In the genomic region with DNA sequence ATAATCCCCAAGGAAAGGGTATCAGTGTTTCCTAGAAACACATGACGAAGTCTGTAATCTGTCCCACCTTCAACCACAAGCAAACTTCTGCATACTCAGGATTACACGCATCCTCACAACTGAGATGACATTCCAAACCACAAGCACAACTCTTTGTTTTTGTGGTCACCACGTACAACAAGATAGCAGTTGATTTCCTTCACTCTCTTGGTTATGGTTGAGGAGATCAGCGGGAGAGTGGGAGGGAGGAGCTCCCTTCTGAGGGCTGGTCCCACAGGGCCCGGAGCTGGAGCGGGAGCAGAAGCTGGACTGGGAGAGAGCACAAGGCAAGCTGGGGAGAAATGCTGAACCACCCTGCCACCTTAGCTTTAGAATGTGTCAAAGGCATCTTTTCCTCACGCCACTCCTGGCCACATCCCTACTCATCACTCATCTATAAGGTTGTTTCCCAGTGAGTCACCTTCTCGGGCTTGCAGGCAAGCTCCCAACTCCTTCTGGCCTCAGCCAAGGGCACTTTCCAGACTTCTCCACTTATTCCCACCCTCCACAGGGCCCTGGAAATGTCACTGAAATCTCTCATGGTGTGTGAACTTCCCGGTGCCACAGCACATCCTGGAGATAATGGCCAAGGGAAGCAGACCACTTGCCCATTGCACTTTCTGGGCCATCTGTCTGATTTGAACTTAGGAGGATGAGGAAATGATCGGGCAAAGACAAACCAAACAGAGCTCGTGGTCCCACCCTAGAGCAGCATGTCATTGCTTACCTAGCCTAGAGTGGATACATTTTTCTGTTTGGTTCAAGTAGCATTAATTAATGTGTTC, we compare ENCODE assay signal across 12 cellular contexts.
DNase-seq lines count a peak whose midpoint lies in the region; FAIRE-seq and TF ChIP-seq lines count a peak whose summit lies in the region.
"Had no signal": no experiment of that assay in that cellular context is flagged by ENCODE, and none has a peak within 500 bp of the region (broad histone marks: within the 10 kb centered on the region; RNA-seq: fewer than 3 reads in every experiment).

No MANE protein-coding gene starts in this region.

- TF ChIP-seq POLR2A in GM12892 (IDR thresholded peaks at IDR 0.05; ENCODE audit: low read depth, low read length): no peak

- no peak overlapping the region for H3K4me2 ChIP-seq in smooth muscle cell

- H3F3A ChIP-seq in smooth muscle cell (ENCODE audit: low read depth): no peaks in the 10 kb centered on the region

- DNase-seq in GOT3 (lab: John Stamatoyannopoulos, UW) (peak; percentile 27), SJCRH30 (peak; percentile 27 to 57), epithelial cell of proximal tubule (ENCODE audit: low read depth) (peak; percentile 52), smooth muscle cell (lab: John Stamatoyannopoulos, UW; ENCODE audit: unreplicated experiment) (no peak), NCI-H82 (lab: John Stamatoyannopoulos, UW) (no peak), GM12892 (ENCODE audit: insufficient read length) (no peak), GM19239 (ENCODE audit: insufficient read length, low spot score) (no peak)
- DNase-seq: activated T-cell treated with anti-CD3 and anti-CD28 coated beads for 4 hours; naive B cell; NCI-H2227 treated with DMSO at 0.1 percent for 48 hours; stimulated activated CD4-positive, alpha-beta T cell treated with anti-CD3 and anti-CD28 coated beads, Interleukin-15, amount 100 ng/mL, for 24 hours had no signal

- H3K36me3 ChIP-seq in SJCRH30: no peaks in the 10 kb centered on the region
- H3K36me3 ChIP-seq in smooth muscle cell (ENCODE audit: low read depth): no peaks in the 10 kb centered on the region

- H3K4me1 ChIP-seq in SJCRH30 (peaks cover 13% of the 10 kb centered on the region), smooth muscle cell (ENCODE audit: low read depth) (no peaks in the 10 kb centered on the region)

- no peak overlapping the region for H3K4me3 ChIP-seq in SJCRH30
- no peak overlapping the region for H3K4me3 ChIP-seq in epithelial cell of proximal tubule (ENCODE audit: low read depth, low read length)
- H3K4me3 ChIP-seq in smooth muscle cell: no peak overlapping the region

- H3K27me3 ChIP-seq in SJCRH30 (no peaks in the 10 kb centered on the region), smooth muscle cell (ENCODE audit: low read depth) (no peaks in the 10 kb centered on the region)

- H4K20me1 ChIP-seq in smooth muscle cell (ENCODE audit: low read depth): no peaks in the 10 kb centered on the region

- no peak for FAIRE-seq in GM12892 (lab: Jason Lieb, UNC)
- no peak for FAIRE-seq in GM19239 (lab: Jason Lieb, UNC)
- FAIRE-seq: colon had no signal

- 51% methylated on average over 11 of the region's 11 CpGs for WGBS in smooth muscle cell (ENCODE audit: low lambda C conversion rate)

- no peaks in the 10 kb centered on the region for H3K9me3 ChIP-seq in SJCRH30 (replicated peaks)
- no peaks in the 10 kb centered on the region for H3K9me3 ChIP-seq in smooth muscle cell (replicated peaks; ENCODE audit: low read depth)

- TF ChIP-seq CTCF in epithelial cell of proximal tubule (conservative IDR thresholded peaks at IDR 0.05; ENCODE audit: low read depth, low read length) (no peak), smooth muscle cell (IDR thresholded peaks at IDR 0.05; ENCODE audit: borderline replicate concordance, insufficient read depth, poor library complexity, severe bottlenecking) (no peak)

- no peaks in the 10 kb centered on the region for H3K79me2 ChIP-seq in smooth muscle cell (ENCODE audit: low read depth)

- H3K9ac ChIP-seq in smooth muscle cell (ENCODE audit: low read depth): no peak overlapping the region

- no peak overlapping the region for H3K27ac ChIP-seq in SJCRH30
- H3K27ac ChIP-seq in smooth muscle cell (ENCODE audit: low read depth): peak overlapping the region; percentile 24

- H2AFZ ChIP-seq in smooth muscle cell (ENCODE audit: low read depth): no peak overlapping the region

Comparison
In these comparisons a context has a peak if more than half of its experiments do, and no peak if none do; other contexts are left out.
1. DNase-seq: peak in GOT3 (single experiment), SJCRH30 (2 of 2) and epithelial cell of proximal tubule (single experiment); none in smooth muscle cell (single experiment), NCI-H82 (single experiment), GM12892 (single experiment) and GM19239 (single experiment).